In genomic region chr9:71237051-71237450, GRCh38 we compare ENCODE assay signal across 29 cellular contexts.
DNase-seq lines count a peak whose midpoint lies in the region; ATAC-seq, FAIRE-seq and TF ChIP-seq lines count a peak whose summit lies in the region.
"Had no signal": no experiment of that assay in that cellular context is flagged by ENCODE, and none has a peak within 500 bp of the region (broad histone marks: within the 10 kb centered on the region; RNA-seq: fewer than 3 reads in every experiment).

No MANE protein-coding gene starts in this region.

- FAIRE-seq in HepG2 (lab: Jason Lieb, UNC), result no peak
- FAIRE-seq: A204.1, A549, D721Med had no signal

- TF ChIP-seq POLR2A in HepG2 (IDR thresholded peaks at IDR 0.05; ENCODE audit: insufficient read depth in 1 of 2, low read depth in 2 of 2, low read length in 2 of 2), result no peak
- no peak for TF ChIP-seq POLR2A in right lobe of liver (IDR thresholded peaks at IDR 0.05)

- no peak overlapping the region for H3K4me2 ChIP-seq in HepG2 (ENCODE audit: low read depth, low read length)
- H3K4me2 ChIP-seq: A549; BLaER1; BLaER1 treated with 17β-estradiol and CSF1 and Interleukin-3, amounts not matched to agents 10 nM and 100 nM had no signal

- ATAC-seq in HepG2 (no peak), right lobe of liver (no peak)
- ATAC-seq: A549; CD8-positive, alpha-beta T cell had no signal

- DNase-seq in HepG2 (ENCODE audit: low spot score) (no peak), right lobe of liver (no peak)
- DNase-seq: 8988T; ACHN; AML-193; BE2C; C1 segment of cervical spinal cord; Caco-2; Calu3; CD4-positive, alpha-beta memory T cell; CD4-positive, alpha-beta T cell; CD4-positive, CD25-positive, alpha-beta regulatory T cell; CD8-positive, alpha-beta memory T cell; CD8-positive, alpha-beta T cell; COR-L47; DMS 273 treated with DMSO at 0.1 percent for 48 hours; DMS153; DMS53; DMS79; DMS79 treated with DMSO at 0.1 percent for 48 hours; DND-41; EL had no signal

- H3K9ac ChIP-seq in HepG2 (ENCODE audit: insufficient read depth, low read depth, low read length), result no peak overlapping the region
- H3K9ac ChIP-seq: BLaER1; BLaER1 treated with 17β-estradiol and CSF1 and Interleukin-3, amounts not matched to agents 10 nM and 100 nM had no signal

- intact Hi-C loops in HepG2 (cut with micrococcal nuclease; ENCODE audit: unreplicated experiment), result no loop called here
- intact Hi-C loops in right lobe of liver (cut with DNase I), result no loop called here

- TF ChIP-seq EP300 in HepG2 (IDR thresholded peaks at IDR 0.05; ENCODE audit: low read depth in 2 of 2, low read length in 2 of 2) (no peak), HepG2 (CRISPR knock-in tag; IDR thresholded peaks at IDR 0.05; ENCODE audit: borderline replicate concordance) (no peak)

- H3K4me1 ChIP-seq in HepG2 (ENCODE audit: insufficient read depth, low read length), result no peaks in the 10 kb centered on the region
- no peaks in the 10 kb centered on the region for H3K4me1 ChIP-seq in right lobe of liver
- H3K4me1 ChIP-seq: A549; BE2C; BLaER1; BLaER1 treated with 17β-estradiol and CSF1 and Interleukin-3, amounts not matched to agents 10 nM and 100 nM; Caco-2 had no signal

- POLR2A ChIA-PET in HepG2 (lab: Yijun Ruan, JAX), result no interaction called here

- no peaks in the 10 kb centered on the region for H3K36me3 ChIP-seq in HepG2 (replicated peaks in 1 of 2; ENCODE audit: control insufficient read depth in 1 of 2, insufficient read depth in 2 of 2, low read length in 2 of 2)
- no peaks in the 10 kb centered on the region for H3K36me3 ChIP-seq in right lobe of liver
- H3K36me3 ChIP-seq: BE2C; BLaER1; BLaER1 treated with 17β-estradiol and CSF1 and Interleukin-3, amounts not matched to agents 10 nM and 100 nM had no signal

- CTCF ChIA-PET in HepG2 (lab: Yijun Ruan, JAX; ENCODE audit: low intra/inter-chr PET ratio, low total read pairs), result no interaction called here

- H2AFZ ChIP-seq in HepG2 (ENCODE audit: low read length), result no peak overlapping the region

- no TSS peak for BruUV-seq in HepG2 (replicated peaks; lab: Mats Ljungman, UMichigan)

- H3K9me3 ChIP-seq in HepG2 (ENCODE audit: low read length) (no peaks in the 10 kb centered on the region), right lobe of liver (no peaks in the 10 kb centered on the region)
- H3K9me3 ChIP-seq: A549; BE2C; BLaER1; BLaER1 treated with 17β-estradiol and CSF1 and Interleukin-3, amounts not matched to agents 10 nM and 100 nM; Caco-2 had no signal

- H3K79me2 ChIP-seq in HepG2 (ENCODE audit: insufficient read depth, low read length), result no peaks in the 10 kb centered on the region

- H4K20me1 ChIP-seq in HepG2 (ENCODE audit: insufficient read depth, low read length), result no peaks in the 10 kb centered on the region
- H4K20me1 ChIP-seq: BLaER1; BLaER1 treated with 17β-estradiol and CSF1 and Interleukin-3, amounts not matched to agents 10 nM and 100 nM had no signal

- TF ChIP-seq CTCF in HepG2 (CRISPR knock-in tag; IDR thresholded peaks at IDR 0.05) (no peak), right lobe of liver (IDR thresholded peaks at IDR 0.05) (no peak)

- no peak for TF ChIP-seq RAD21 in HepG2 (CRISPR knock-in tag; IDR thresholded peaks at IDR 0.05)

- in situ Hi-C loops in HepG2 (cut with HindIII; ENCODE audit: extremely low pct_ligation_motif_present, low pct_unique_long_range_greater_than_20kb), result no loop called here

- H3K4me3 ChIP-seq in HepG2 (replicated peaks in 1 of 3; ENCODE audit: insufficient read depth in 1 of 3, low read depth in 2 of 3, low read length in 3 of 3) (no peak overlapping the region), right lobe of liver (no peak overlapping the region)
- H3K4me3 ChIP-seq: A549; BLaER1; BLaER1 treated with 17β-estradiol and CSF1 and Interleukin-3, amounts not matched to agents 10 nM and 100 nM had no signal

- no peak overlapping the region for H3K27ac ChIP-seq in HepG2 (ENCODE audit: extremely low read length, insufficient read depth, low read length)
- no peak overlapping the region for H3K27ac ChIP-seq in right lobe of liver
- H3K27ac ChIP-seq: 22Rv1; A549; BLaER1; BLaER1 treated with 17β-estradiol and CSF1 and Interleukin-3, amounts not matched to agents 10 nM and 100 nM; C4-2B had no signal

- H3K27me3 ChIP-seq in HepG2 (ENCODE audit: control insufficient read depth in 1 of 2, insufficient read depth in 2 of 2, low read length in 2 of 2) (no peaks in the 10 kb centered on the region), right lobe of liver (no peaks in the 10 kb centered on the region)
- H3K27me3 ChIP-seq: BE2C; BLaER1; BLaER1 treated with 17β-estradiol and CSF1 and Interleukin-3, amounts not matched to agents 10 nM and 100 nM had no signal

TF ChIP-seq in HepG2, 621 proteins besides CTCF, POLR2A, EP300 and RAD21:
- TF ChIP-seq ZNF652 (CRISPR knock-in tag; IDR thresholded peaks at IDR 0.05; ENCODE audit: borderline replicate concordance, low read depth) (no peak), ZNF251 (CRISPR knock-in tag; IDR thresholded peaks at IDR 0.05) (no peak), LCORL (IDR thresholded peaks at IDR 0.05) (no peak), LCORL (CRISPR knock-in tag; IDR thresholded peaks at IDR 0.05) (no peak), ZNF773 (CRISPR knock-in tag; IDR thresholded peaks at IDR 0.05; ENCODE audit: borderline replicate concordance) (no peak), HNRNPK (IDR thresholded peaks at IDR 0.05; ENCODE audit: low read depth, low read length, poor library complexity, severe bottlenecking) (peak; percentile 90)
